8 cellular contexts compared by ENCODE assay signal in genomic region chr17:9021985-9022552, GRCh38. TPM values are rescaled to one million over a fixed set of nuclear protein-coding genes. Genes with fewer than 3 reads are reported as not detected.
DNase-seq lines count a peak whose midpoint lies in the region; ATAC-seq and TF ChIP-seq lines count a peak whose summit lies in the region.

No MANE protein-coding gene starts in this region.

- intact Hi-C loops in posterior vena cava (cut with DNase I) = loop anchor here in 1 of 2 donors (10.0 kb wide), 1 partner anchor 73 kb away; no protein-coding TSS in a partner anchor

- no peak for TF ChIP-seq CTCF in cardiac muscle cell (IDR thresholded peaks at IDR 0.05; ENCODE audit: low read depth, low read length)

- H3K27me3 ChIP-seq in cardiac muscle cell = peaks cover 100% of the 10 kb centered on the region

- ATAC-seq in HG03342 (IDR thresholded peaks at IDR 0.05; ENCODE audit: unreplicated experiment) = no peak

- no peak overlapping the region for H3K27ac ChIP-seq in cardiac muscle cell

- H3K36me3 ChIP-seq in cardiac muscle cell = no peaks in the 10 kb centered on the region

- H3K4me3 ChIP-seq in cardiac muscle cell = peak overlapping the region; percentile 84

- peak; percentile 12 for DNase-seq in stimulated activated CD4-positive, alpha-beta T cell treated with anti-CD3 and anti-CD28 coated beads, Interleukin-12 subunit alpha, Interleukin-12 subunit beta, amount 100 ng/mL, for 4 hours
- no peak for DNase-seq in stimulated activated CD4-positive, alpha-beta T cell treated with anti-CD3 and anti-CD28 coated beads, Interleukin-2, amount 100 ng/mL, for 48 hours
- DNase-seq in activated CD8-positive, alpha-beta memory T cell treated with anti-CD3 and anti-CD28 coated beads, Interleukin-2, amount 50 U/mL, for 48 hours = peak; percentile 63
- peak; percentile 43 to 71 for DNase-seq in cardiac muscle cell (ENCODE audit: low read depth in 1 of 2, low spot score in 1 of 2)
- peak; percentile 80 for DNase-seq in posterior vena cava (ENCODE audit: low spot score)
- no peak for DNase-seq in NCI-H1436 (lab: John Stamatoyannopoulos, UW)
- no peak for DNase-seq in cerebellum (ENCODE audit: low spot score)

- peaks cover 6% of the 10 kb centered on the region for H3K4me1 ChIP-seq in cardiac muscle cell (ENCODE audit: low read depth)

- H3K9me3 ChIP-seq in cardiac muscle cell (ENCODE audit: low read depth) = no peaks in the 10 kb centered on the region

RNA-seq across cellular contexts. Expression of gene NTN1, which starts 0.8 kb away (rescaled TPM):
- total RNA-seq in cardiac muscle cell = 0.21 and 0.60 TPM in 2 replicates
- polyA plus RNA-seq in cardiac muscle cell = 0.10 and 0.16 TPM in 2 replicates
- 10 to 100 TPM in 1 of 2 donors, 1 to 10 TPM in 1; 6.9 to 15.4 TPM for total RNA-seq in posterior vena cava
- total RNA-seq in cerebellum = 14.8 TPM

RNA-seq across cellular contexts. Expression of gene PIK3R5, which starts 56.6 kb away (rescaled TPM):
- total RNA-seq in cardiac muscle cell (0.09 and 0.28 TPM in 2 replicates), posterior vena cava (10 to 100 TPM; 15.2 to 18.0 TPM), cerebellum (1.2 TPM)
- 0.09 and 0.38 TPM in 2 replicates for polyA plus RNA-seq in cardiac muscle cell

Comparison
In these comparisons a context has a peak if more than half of its experiments do, and no peak if none do; other contexts are left out.
1. DNase-seq: peak in stimulated activated CD4-positive, alpha-beta T cell treated with anti-CD3 and anti-CD28 coated beads, Interleukin-12 subunit alpha, Interleukin-12 subunit beta, amount 100 ng/mL, for 4 hours (single experiment), activated CD8-positive, alpha-beta memory T cell treated with anti-CD3 and anti-CD28 coated beads, Interleukin-2, amount 50 U/mL, for 48 hours (single experiment), cardiac muscle cell (2 of 2) and posterior vena cava (single experiment); none in stimulated activated CD4-positive, alpha-beta T cell treated with anti-CD3 and anti-CD28 coated beads, Interleukin-2, amount 100 ng/mL, for 48 hours (0 of 2), NCI-H1436 (single experiment) and cerebellum (single experiment).